1 cellular context compared by ENCODE assay signal in genomic region chr2:29390131-29390530, GRCh38.
TF ChIP-seq lines count a peak whose summit lies in the region.

No MANE protein-coding gene starts in this region.

TF ChIP-seq in K562, 482 proteins besides CTCF, POLR2A, EP300 and RAD21 (continued from another document):
- TF ChIP-seq PBX2 (CRISPR knock-in tag; IDR thresholded peaks at IDR 0.05; ENCODE audit: low read depth): no peak
- TF ChIP-seq PBX2 (tag; conservative IDR thresholded peaks at IDR 0.05; ENCODE audit: low read depth): no peak
- TF ChIP-seq SMARCA4 (IDR thresholded peaks at IDR 0.05): no peak
- TF ChIP-seq, protein P1, sequence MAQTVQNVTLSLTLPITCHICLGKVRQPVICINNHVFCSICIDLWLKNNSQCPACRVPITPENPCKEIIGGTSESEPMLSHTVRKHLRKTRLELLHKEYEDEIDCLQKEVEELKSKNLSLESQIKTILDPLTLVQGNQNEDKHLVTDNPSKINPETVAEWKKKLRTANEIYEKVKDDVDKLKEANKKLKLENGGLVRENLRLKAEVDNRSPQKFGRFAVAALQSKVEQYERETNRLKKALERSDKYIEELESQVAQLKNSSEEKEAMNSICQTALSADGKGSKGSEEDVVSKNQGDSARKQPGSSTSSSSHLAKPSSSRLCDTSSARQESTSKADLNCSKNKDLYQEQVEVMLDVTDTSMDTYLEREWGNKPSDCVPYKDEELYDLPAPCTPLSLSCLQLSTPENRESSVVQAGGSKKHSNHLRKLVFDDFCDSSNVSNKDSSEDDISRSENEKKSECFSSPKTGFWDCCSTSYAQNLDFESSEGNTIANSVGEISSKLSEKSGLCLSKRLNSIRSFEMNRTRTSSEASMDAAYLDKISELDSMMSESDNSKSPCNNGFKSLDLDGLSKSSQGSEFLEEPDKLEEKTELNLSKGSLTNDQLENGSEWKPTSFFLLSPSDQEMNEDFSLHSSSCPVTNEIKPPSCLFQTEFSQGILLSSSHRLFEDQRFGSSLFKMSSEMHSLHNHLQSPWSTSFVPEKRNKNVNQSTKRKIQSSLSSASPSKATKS (CRISPR knock-in tag; IDR thresholded peaks at IDR 0.05): no peak
- TF ChIP-seq ZNF212 (CRISPR knock-in tag; IDR thresholded peaks at IDR 0.05): no peak
- no peak for TF ChIP-seq ZNF780A (CRISPR knock-in tag; IDR thresholded peaks at IDR 0.05)
- TF ChIP-seq TAF15 (IDR thresholded peaks at IDR 0.05; ENCODE audit: low read depth, low read length): no peak
- TF ChIP-seq ZNF696 (CRISPR knock-in tag; conservative IDR thresholded peaks at IDR 0.05): no peak
- no peak for TF ChIP-seq ZNF174 (CRISPR knock-in tag; IDR thresholded peaks at IDR 0.05)
- TF ChIP-seq ZNF347 (CRISPR knock-in tag; IDR thresholded peaks at IDR 0.05; ENCODE audit: low read depth): no peak
